In genomic region chr4:102343964-102344519, GRCh38 we compare ENCODE assay signal across 8 cellular contexts. TPM values are rescaled to one million over a fixed set of nuclear protein-coding genes. Genes with fewer than 3 reads are reported as not detected.
DNase-seq lines count a peak whose midpoint lies in the region; ATAC-seq and TF ChIP-seq lines count a peak whose summit lies in the region.

No MANE protein-coding gene starts in this region.

- peak overlapping the region; percentile 96 for H3K27ac Mint-ChIP-seq in activated CD8-positive, alpha-beta T cell treated with anti-CD3 and anti-CD28 coated beads, Interleukin-2, amount 10 ng/mL, durations not matched to agents 7 days and 5 days

- peak overlapping the region; percentile 72 to 80 for H3K4me3 ChIP-seq in DND-41 (ENCODE audit: low read depth in 1 of 2, low read length in 2 of 2)
- peak overlapping the region; percentile 75 for H3K4me3 ChIP-seq in skeletal muscle cell (ENCODE audit: low read depth, low read length)

- no peaks in the 10 kb centered on the region for H3K9me3 Mint-ChIP-seq in activated CD8-positive, alpha-beta T cell treated with anti-CD3 and anti-CD28 coated beads, Interleukin-2, amount 10 ng/mL, durations not matched to agents 7 days and 5 days (ENCODE audit: insufficient read depth)

- peak overlapping the region; percentile 67 for H2AFZ ChIP-seq in DND-41 (ENCODE audit: low read depth, low read length)

- H3K4me2 ChIP-seq in DND-41 (ENCODE audit: insufficient read depth, low read length), result peak overlapping the region; percentile 80

- H3K27ac ChIP-seq in DND-41 (ENCODE audit: low read length), result peak overlapping the region; percentile 87

- H3K27me3 Mint-ChIP-seq in activated CD8-positive, alpha-beta T cell treated with anti-CD3 and anti-CD28 coated beads, Interleukin-2, amount 10 ng/mL, durations not matched to agents 7 days and 5 days (ENCODE audit: low read depth), result no peaks in the 10 kb centered on the region

- no peak for TF ChIP-seq CTCF in DND-41 (IDR thresholded peaks at IDR 0.05; ENCODE audit: borderline replicate concordance, extremely low read depth, low read length, poor library complexity, severe bottlenecking)

- H3K36me3 Mint-ChIP-seq in activated CD8-positive, alpha-beta T cell treated with anti-CD3 and anti-CD28 coated beads, Interleukin-2, amount 10 ng/mL, durations not matched to agents 7 days and 5 days (ENCODE audit: low read depth), result peaks cover 30% of the 10 kb centered on the region

- no peaks in the 10 kb centered on the region for H3K27me3 ChIP-seq in DND-41 (ENCODE audit: insufficient read depth, low read length, poor library complexity)

- DNase-seq in DND-41, result no peak
- DNase-seq in activated CD8-positive, alpha-beta T cell treated with anti-CD3 and anti-CD28 coated beads, Interleukin-2, amount 10 ng/mL, durations not matched to agents 7 days and 5 days, result no peak
- peak; percentile 26 for DNase-seq in foreskin melanocyte
- DNase-seq in skeletal muscle cell (ENCODE audit: low read depth), result no peak
- no peak for DNase-seq in H4 (ENCODE audit: low spot score)
- DNase-seq in iPS-NIHi7 (ENCODE audit: extremely low spot score), result no peak

- no peak for TF ChIP-seq RAD21 in Ishikawa (IDR thresholded peaks at IDR 0.05; ENCODE audit: low read depth)

- peaks cover 53% of the 10 kb centered on the region for H3K79me2 ChIP-seq in DND-41 (ENCODE audit: insufficient read depth, low read length)

- peak overlapping the region; percentile 82 for H3K4me3 Mint-ChIP-seq in activated CD8-positive, alpha-beta T cell treated with anti-CD3 and anti-CD28 coated beads, Interleukin-2, amount 10 ng/mL, durations not matched to agents 7 days and 5 days

- TF ChIP-seq EP300 in Ishikawa (IDR thresholded peaks at IDR 0.05; ENCODE audit: borderline replicate concordance), result no peak

- CTCF ChIA-PET in activated CD8-positive, alpha-beta T cell treated with anti-CD3 and anti-CD28 coated beads, Interleukin-2, amount 10 ng/mL, durations not matched to agents 7 days and 5 days (lab: Charles Lee), result interaction anchor here (2.2 to 3.9 kb wide), 3 partner anchors 41 to 484 kb away, joined by 8 to 24 read pairs (median 9); partner anchors contain the start of gene UBE2D3

- ATAC-seq in DND-41 (ENCODE audit: insufficient read depth, low read depth), result peak; percentile 41
- peak; percentile 30 for ATAC-seq in GM21619 (IDR thresholded peaks at IDR 0.05; ENCODE audit: unreplicated experiment)
- peak; percentile 1 for ATAC-seq in activated CD8-positive, alpha-beta T cell treated with anti-CD3 and anti-CD28 coated beads, Interleukin-2, amount 10 ng/mL, durations not matched to agents 7 days and 5 days

- peak overlapping the region; percentile 89 for H3K9ac ChIP-seq in DND-41 (ENCODE audit: low read depth, low read length)

- H3K4me1 Mint-ChIP-seq in activated CD8-positive, alpha-beta T cell treated with anti-CD3 and anti-CD28 coated beads, Interleukin-2, amount 10 ng/mL, durations not matched to agents 7 days and 5 days (ENCODE audit: low read depth), result peaks cover 45% of the 10 kb centered on the region

- H3K9me3 ChIP-seq in DND-41 (ENCODE audit: insufficient read depth, low read length, severe bottlenecking), result no peaks in the 10 kb centered on the region

- H4K20me1 ChIP-seq in DND-41 (ENCODE audit: insufficient read depth, low read length), result peaks cover 17% of the 10 kb centered on the region; the same call in 1 of the 2 replicates

- POLR2A ChIA-PET in activated CD8-positive, alpha-beta T cell treated with anti-CD3 and anti-CD28 coated beads, Interleukin-2, amount 10 ng/mL, durations not matched to agents 7 days and 5 days (lab: Charles Lee), result interaction anchor here (1.3 to 1.8 kb wide), 7 partner anchors 21 to 483 kb away, joined by 4 to 18 read pairs (median 6); partner anchors contain the start of gene UBE2D3

- H3K36me3 ChIP-seq in DND-41 (ENCODE audit: insufficient read depth, low read length), result peaks cover 3% of the 10 kb centered on the region; the same call in 1 of the 2 replicates

- peaks cover 47% of the 10 kb centered on the region for H3K4me1 ChIP-seq in DND-41 (ENCODE audit: insufficient read depth, low read length)

TF ChIP-seq in Ishikawa, 13 proteins besides CTCF, POLR2A, EP300 and RAD21:
- TF ChIP-seq, protein P1, sequence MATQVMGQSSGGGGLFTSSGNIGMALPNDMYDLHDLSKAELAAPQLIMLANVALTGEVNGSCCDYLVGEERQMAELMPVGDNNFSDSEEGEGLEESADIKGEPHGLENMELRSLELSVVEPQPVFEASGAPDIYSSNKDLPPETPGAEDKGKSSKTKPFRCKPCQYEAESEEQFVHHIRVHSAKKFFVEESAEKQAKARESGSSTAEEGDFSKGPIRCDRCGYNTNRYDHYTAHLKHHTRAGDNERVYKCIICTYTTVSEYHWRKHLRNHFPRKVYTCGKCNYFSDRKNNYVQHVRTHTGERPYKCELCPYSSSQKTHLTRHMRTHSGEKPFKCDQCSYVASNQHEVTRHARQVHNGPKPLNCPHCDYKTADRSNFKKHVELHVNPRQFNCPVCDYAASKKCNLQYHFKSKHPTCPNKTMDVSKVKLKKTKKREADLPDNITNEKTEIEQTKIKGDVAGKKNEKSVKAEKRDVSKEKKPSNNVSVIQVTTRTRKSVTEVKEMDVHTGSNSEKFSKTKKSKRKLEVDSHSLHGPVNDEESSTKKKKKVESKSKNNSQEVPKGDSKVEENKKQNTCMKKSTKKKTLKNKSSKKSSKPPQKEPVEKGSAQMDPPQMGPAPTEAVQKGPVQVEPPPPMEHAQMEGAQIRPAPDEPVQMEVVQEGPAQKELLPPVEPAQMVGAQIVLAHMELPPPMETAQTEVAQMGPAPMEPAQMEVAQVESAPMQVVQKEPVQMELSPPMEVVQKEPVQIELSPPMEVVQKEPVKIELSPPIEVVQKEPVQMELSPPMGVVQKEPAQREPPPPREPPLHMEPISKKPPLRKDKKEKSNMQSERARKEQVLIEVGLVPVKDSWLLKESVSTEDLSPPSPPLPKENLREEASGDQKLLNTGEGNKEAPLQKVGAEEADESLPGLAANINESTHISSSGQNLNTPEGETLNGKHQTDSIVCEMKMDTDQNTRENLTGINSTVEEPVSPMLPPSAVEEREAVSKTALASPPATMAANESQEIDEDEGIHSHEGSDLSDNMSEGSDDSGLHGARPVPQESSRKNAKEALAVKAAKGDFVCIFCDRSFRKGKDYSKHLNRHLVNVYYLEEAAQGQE (IDR thresholded peaks at IDR 0.05; ENCODE audit: low read depth), result no peak
- no peak for TF ChIP-seq CEBPB (IDR thresholded peaks at IDR 0.05)
- TF ChIP-seq EGR1 (IDR thresholded peaks at IDR 0.05), result peak; percentile 95
- TF ChIP-seq, protein P2, sequence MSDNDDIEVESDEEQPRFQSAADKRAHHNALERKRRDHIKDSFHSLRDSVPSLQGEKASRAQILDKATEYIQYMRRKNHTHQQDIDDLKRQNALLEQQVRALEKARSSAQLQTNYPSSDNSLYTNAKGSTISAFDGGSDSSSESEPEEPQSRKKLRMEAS (IDR thresholded peaks at IDR 0.05), result no peak
- no peak for TF ChIP-seq CREB1 (IDR thresholded peaks at IDR 0.05; ENCODE audit: low read depth)

RNA-seq across cellular contexts. Expression of gene SLC39A8, which starts 1.2 kb away (rescaled TPM):
- total RNA-seq in activated CD8-positive, alpha-beta T cell treated with anti-CD3 and anti-CD28 coated beads, Interleukin-2, amount 10 ng/mL, durations not matched to agents 7 days and 5 days, result 10 to 100 TPM; 79.6 to 83.0 TPM
- 28.8 and 38.9 TPM in 2 replicates for total RNA-seq in H4 (2014; rRNA removed; shearing (Covaris generic))
